Comparison of ENCODE assay signal across 8 cellular contexts in the genomic region with DNA sequence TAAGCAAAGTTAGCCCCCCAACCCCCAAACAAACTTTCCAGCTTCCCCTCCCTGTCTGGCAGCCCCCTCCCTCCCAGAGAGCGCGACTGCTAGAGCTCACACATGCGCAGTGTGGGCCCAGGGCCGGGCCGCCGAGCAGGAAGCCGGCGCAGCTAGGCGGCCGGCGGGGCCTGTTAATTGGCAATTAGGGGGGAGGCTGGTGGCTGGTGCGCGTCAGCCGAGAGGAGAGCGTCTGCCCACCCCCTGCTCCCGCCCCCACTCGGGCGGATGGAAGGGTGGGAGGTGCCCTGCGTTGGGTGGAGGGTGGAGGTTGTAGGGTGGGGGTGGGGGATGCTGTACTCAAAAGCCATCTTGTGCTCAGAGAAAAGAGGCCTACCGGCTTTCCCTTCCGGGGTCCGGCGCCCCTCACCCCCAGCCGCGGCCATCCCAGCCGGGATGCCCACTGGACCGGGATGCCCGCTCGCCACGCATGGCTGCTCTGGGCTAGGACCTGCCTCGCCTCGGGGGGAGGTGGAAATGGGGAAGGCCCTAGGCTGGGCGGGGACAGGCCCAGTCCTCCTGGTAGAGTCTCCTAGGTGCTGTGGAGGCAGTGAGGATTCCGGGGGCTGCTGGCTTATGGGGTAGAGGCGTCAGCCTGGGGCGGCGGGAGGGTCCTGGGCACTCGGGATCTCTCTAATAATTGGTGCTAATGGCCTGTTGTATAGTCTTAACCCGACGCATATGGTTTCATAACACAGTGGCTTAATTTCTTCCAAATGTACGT. TPM values are rescaled to one million over a fixed set of nuclear protein-coding genes. Genes with fewer than 3 reads are reported as not detected.
A peak's percentile ranks its signal among the peaks of the same experiment; 100 is the strongest.
DNase-seq lines count a peak whose midpoint lies in the region; ATAC-seq lines count a peak whose summit lies in the region.

No MANE protein-coding gene starts in this region.

- no peaks in the 10 kb centered on the region for H3K36me3 Mint-ChIP-seq in activated naive CD8-positive, alpha-beta T cell

- peak overlapping the region; percentile 87 for H3K4me3 Mint-ChIP-seq in activated naive CD8-positive, alpha-beta T cell

- H3K4me1 ChIP-seq in ES-I3 (ENCODE audit: insufficient read depth, low read length), result no peaks in the 10 kb centered on the region
- H3K4me1 ChIP-seq in aorta (ENCODE audit: control insufficient read depth in 1 of 2, insufficient read depth in 2 of 2, low read length in 2 of 2), result no peaks in the 10 kb centered on the region

- H3K9me3 Mint-ChIP-seq in activated naive CD8-positive, alpha-beta T cell (ENCODE audit: low read depth), result no peaks in the 10 kb centered on the region

- no peaks in the 10 kb centered on the region for H3K36me3 ChIP-seq in ES-I3 (ENCODE audit: insufficient read depth, low read length)
- peaks cover 16% of the 10 kb centered on the region for H3K36me3 ChIP-seq in MG63
- H3K36me3 ChIP-seq in aorta (ENCODE audit: control insufficient read depth in 1 of 2, insufficient read depth in 2 of 2, low read length in 1 of 2), result no peaks in the 10 kb centered on the region

- peak; percentile 37 for DNase-seq in GOT3 (lab: John Stamatoyannopoulos, UW)
- DNase-seq in MG63, result peak; percentile 98
- peak; percentile 94 for DNase-seq in SK-N-DZ (ENCODE audit: low spot score)
- peak; percentile 81 for DNase-seq in left ventricle myocardium superior
- peak; percentile 86 for DNase-seq in renal cortical epithelial cell (ENCODE audit: low read depth)
- DNase-seq in aorta, result peak; percentile 94 to 96

- peak overlapping the region; percentile 69 for H3K4me3 ChIP-seq in MG63
- peak overlapping the region; percentile 14 to 51 for H3K4me3 ChIP-seq in aorta (ENCODE audit: low read length in 2 of 2)

- peak overlapping the region; percentile 68 to 81 for H3K27ac ChIP-seq in aorta (ENCODE audit: low read depth in 1 of 2, low read length in 2 of 2)

- peaks cover 18% of the 10 kb centered on the region for H3K4me1 Mint-ChIP-seq in activated naive CD8-positive, alpha-beta T cell (ENCODE audit: low read depth)

- H3K27me3 ChIP-seq in MG63 (no peaks in the 10 kb centered on the region), aorta (ENCODE audit: control insufficient read depth in 1 of 2, insufficient read depth in 2 of 2, low read length in 1 of 2) (no peaks in the 10 kb centered on the region)

- H3K9ac ChIP-seq in ES-I3 (ENCODE audit: low read depth, low read length), result peak overlapping the region; percentile 46; the same call in 1 of the 2 replicates

- 5 to 7% methylated on average over 36 to 41 of the region's 41 CpGs for WGBS in aorta, 2 donors

- H3K27ac Mint-ChIP-seq in activated naive CD8-positive, alpha-beta T cell, result peak overlapping the region; percentile 34

- H3K9me3 ChIP-seq in ES-I3 (ENCODE audit: control insufficient read depth, insufficient read depth, low read length) (no peaks in the 10 kb centered on the region), MG63 (no peaks in the 10 kb centered on the region), aorta (ENCODE audit: control insufficient read depth, low read length) (no peaks in the 10 kb centered on the region)

- intact Hi-C loops in left ventricle myocardium superior (cut with micrococcal nuclease), result no loop called here
- intact Hi-C loops in aorta (cut with DNase I), result no loop called here

- ATAC-seq in left ventricle myocardium superior, result peak; percentile 85
- peak; percentile 92 for ATAC-seq in aorta (ENCODE audit: low FRiP score)

- peaks cover 31% of the 10 kb centered on the region for H3K27me3 Mint-ChIP-seq in activated naive CD8-positive, alpha-beta T cell

RNA-seq across cellular contexts. Expression of gene HOXC8, which starts 9.2 kb away (rescaled TPM):
- 0.10 and 0.13 TPM in 2 replicates for total RNA-seq in MG63 (2014; rRNA removed; shearing (Covaris generic); ENCODE audit: low replicate concordance)
- polyA plus RNA-seq in SK-N-DZ (2014; cell fraction: cytosol; rRNA removed), result not detected in 2 replicates
- not detected in 2 replicates for polyA plus RNA-seq in SK-N-DZ (2014; cell fraction: nucleus; rRNA removed)
- total RNA-seq in left ventricle myocardium superior, result not detected
- 0.87 and 1.8 TPM in 2 replicates for total RNA-seq in renal cortical epithelial cell
- 1 to 10 TPM; 4.2 to 6.4 TPM for total RNA-seq in aorta
- under 1 TPM in 1 of 2 donors, not detected in 1; 0.75 TPM for polyA plus RNA-seq in aorta

RNA-seq across cellular contexts. Expression of gene HOXC6, which starts 10.2 kb away (rescaled TPM):
- 4.9 and 5.3 TPM in 2 replicates for total RNA-seq in MG63 (2014; rRNA removed; shearing (Covaris generic); ENCODE audit: low replicate concordance)
- polyA plus RNA-seq in SK-N-DZ (2014; cell fraction: cytosol; rRNA removed), result 0.68 and 0.74 TPM in 2 replicates
- 0.87 TPM in 1 of 2 replicates, not detected in the other for polyA plus RNA-seq in SK-N-DZ (2014; cell fraction: nucleus; rRNA removed)
- total RNA-seq in left ventricle myocardium superior (0.15 TPM), renal cortical epithelial cell (0.35 and 6.0 TPM in 2 replicates), aorta (10 to 100 TPM; 14.7 to 17.1 TPM)
- polyA plus RNA-seq in aorta, result 1 to 10 TPM; 1.5 to 3.3 TPM

RNA-seq across cellular contexts. Expression of gene HOXC5, which starts 14.8 kb away (rescaled TPM):
- not detected in 2 replicates for total RNA-seq in MG63 (2014; rRNA removed; shearing (Covaris generic); ENCODE audit: low replicate concordance)
- polyA plus RNA-seq in SK-N-DZ (2014; cell fraction: cytosol; rRNA removed), result 1.6 TPM in 1 of 2 replicates, not detected in the other
- polyA plus RNA-seq in SK-N-DZ (2014; cell fraction: nucleus; rRNA removed), result 0.09 TPM in 1 of 2 replicates, not detected in the other
- total RNA-seq in left ventricle myocardium superior (not detected), renal cortical epithelial cell (0.80 TPM in 1 of 2 replicates, not detected in the other), aorta (1 to 10 TPM; 3.8 to 3.9 TPM)
- polyA plus RNA-seq in aorta, result not detected

RNA-seq across cellular contexts. Expression of gene HOXC9, which starts 18.1 kb away (rescaled TPM):
- 1.9 and 7.9 TPM in 2 replicates for total RNA-seq in MG63 (2014; rRNA removed; shearing (Covaris generic); ENCODE audit: low replicate concordance)
- polyA plus RNA-seq in SK-N-DZ (2014; cell fraction: cytosol; rRNA removed), result 1.4 TPM in 1 of 2 replicates, not detected in the other
- 0.25 TPM in 1 of 2 replicates, not detected in the other for polyA plus RNA-seq in SK-N-DZ (2014; cell fraction: nucleus; rRNA removed)
- total RNA-seq in left ventricle myocardium superior, result not detected
- 5.9 and 6.5 TPM in 2 replicates for total RNA-seq in renal cortical epithelial cell
- 1 to 10 TPM; 2.6 to 9.0 TPM for total RNA-seq in aorta
- polyA plus RNA-seq in aorta, result under 1 TPM in 1 of 2 donors, not detected in 1; 0.38 TPM

RNA-seq across cellular contexts. Expression of gene HOXC10, which starts 33.1 kb away (rescaled TPM):
- total RNA-seq in MG63 (2014; rRNA removed; shearing (Covaris generic); ENCODE audit: low replicate concordance), result 19.8 and 27.4 TPM in 2 replicates
- polyA plus RNA-seq in SK-N-DZ (2014; cell fraction: cytosol; rRNA removed), result not detected in 2 replicates
- not detected in 2 replicates for polyA plus RNA-seq in SK-N-DZ (2014; cell fraction: nucleus; rRNA removed)
- total RNA-seq in left ventricle myocardium superior, result not detected
- 1.6 and 15.3 TPM in 2 replicates for total RNA-seq in renal cortical epithelial cell
- total RNA-seq in aorta, result 10 to 100 TPM in 1 of 2 donors, 1 to 10 TPM in 1; 1.6 to 32.0 TPM
- 1 to 10 TPM in 1 of 2 donors, not detected in 1; 3.6 TPM for polyA plus RNA-seq in aorta

Comparison
In these comparisons a context has a peak if more than half of its experiments do, and no peak if none do; other contexts are left out.
1. Peak in every context shown above with its lines: DNase-seq, ATAC-seq, H3K4me3 ChIP-seq and H3K27ac ChIP-seq.
2. DNase-seq: peak in every context shown above with its lines; median percentile 98 in MG63; 95 in aorta; 94 in SK-N-DZ; 86 in renal cortical epithelial cell; 81 in left ventricle myocardium superior; 37 in GOT3.